8 cellular contexts compared by ENCODE assay signal in genomic region chr10:94361161-94361794, GRCh38. TPM values are rescaled to one million over a fixed set of nuclear protein-coding genes. Genes with fewer than 3 reads are reported as not detected.
A peak's percentile ranks its signal among the peaks of the same experiment; 100 is the strongest.
DNase-seq lines count a peak whose midpoint lies in the region; ATAC-seq, FAIRE-seq and TF ChIP-seq lines count a peak whose summit lies in the region.

No MANE protein-coding gene starts in this region.

- TF ChIP-seq RAD21 in K562 (CRISPR knock-in tag; conservative IDR thresholded peaks at IDR 0.05 in 1 of 2, IDR thresholded peaks at IDR 0.05 in 1 of 2): no peak

- H3K27me3 ChIP-seq in Loucy (ENCODE audit: insufficient read depth, low read length, poor library complexity, severe bottlenecking) (no peaks in the 10 kb centered on the region), K562 (ENCODE audit: control insufficient read depth in 2 of 2, insufficient read depth in 2 of 2, low read length in 2 of 2) (no peaks in the 10 kb centered on the region)

- H3K9me3 ChIP-seq in Loucy (ENCODE audit: insufficient read depth, low read depth, low read length): no peaks in the 10 kb centered on the region
- H3K9me3 ChIP-seq in K562 (replicated peaks; ENCODE audit: control insufficient read depth, insufficient read depth, low read depth, low read length): no peaks in the 10 kb centered on the region

- BruUV-seq in K562 (replicated peaks; lab: Mats Ljungman, UMichigan): no TSS peak

- peak; percentile 1 for DNase-seq in DMS 273 treated with DMSO at 0.1 percent for 48 hours (lab: John Stamatoyannopoulos, UW)
- DNase-seq in K562 (ENCODE audit: extremely low read depth in 1 of 4, low spot score in 3 of 4): no peak
- peak; percentile 23 for DNase-seq in myocyte (ENCODE audit: low read depth)
- no peak for DNase-seq in NCI-H345 (lab: John Stamatoyannopoulos, UW)
- no peak for DNase-seq in NCI-H774 (lab: John Stamatoyannopoulos, UW)

- H3K9me2 ChIP-seq in Loucy (replicated peaks; ENCODE audit: low read depth, low read length): no peaks in the 10 kb centered on the region

- H3K9me1 ChIP-seq in K562 (ENCODE audit: control insufficient read depth, insufficient read depth, low read length): no peaks in the 10 kb centered on the region

- WGBS in K562 (ENCODE audit: insufficient coverage, low coverage, missing lambda C conversion rate): 24% methylated on average over 4 of the region's 4 CpGs

- FAIRE-seq in K562 (lab: Jason Lieb, UNC): no peak

- H3K79me2 ChIP-seq in Loucy (ENCODE audit: insufficient read depth, low read length) (peaks cover 35% of the 10 kb centered on the region), K562 (ENCODE audit: control insufficient read depth, insufficient read depth, low read length) (peaks cover 43% of the 10 kb centered on the region)

- TF ChIP-seq EP300 in K562 (IDR thresholded peaks at IDR 0.05; ENCODE audit: low read length): no peak

- H3K4me2 ChIP-seq in Loucy (ENCODE audit: low read depth, low read length, poor library complexity, severe bottlenecking): peak overlapping the region; percentile 98
- H3K4me2 ChIP-seq in K562 (ENCODE audit: insufficient read depth, low read length): peak overlapping the region; percentile 89

- POLR2A ChIA-PET in K562 (lab: Yijun Ruan, JAX): interaction anchor here (1.3 kb wide), 1 partner anchor 21 kb away, joined by 5 read pairs; no protein-coding TSS in a partner anchor

- H3K4me3 ChIP-seq in Loucy (ENCODE audit: low read length, poor library complexity, severe bottlenecking): peak overlapping the region; percentile 84
- peak overlapping the region; percentile 86 for H3K4me3 ChIP-seq in K562

- no peaks in the 10 kb centered on the region for H4K20me1 ChIP-seq in Loucy (ENCODE audit: insufficient read depth, low read length, poor library complexity, severe bottlenecking)
- no peaks in the 10 kb centered on the region for H4K20me1 ChIP-seq in K562 (replicated peaks; ENCODE audit: control insufficient read depth, insufficient read depth, low read length)

- CTCF ChIA-PET in K562 (lab: Yijun Ruan, JAX; ENCODE audit: low intra/inter-chr PET ratio): no interaction called here

- no peak overlapping the region for H3K27ac ChIP-seq in K562 (ENCODE audit: extremely low read depth, low read depth, low read length)

- H2AFZ ChIP-seq in Loucy (ENCODE audit: low read length) (no peak overlapping the region), K562 (ENCODE audit: low read depth, low read length) (no peak overlapping the region)

- ATAC-seq in K562 (no peak), HG03280 (IDR thresholded peaks at IDR 0.05; ENCODE audit: unreplicated experiment) (no peak), HG02623 (IDR thresholded peaks at IDR 0.05; ENCODE audit: unreplicated experiment) (no peak)

- H3K36me3 ChIP-seq in Loucy (ENCODE audit: insufficient read depth, low read length) (peaks cover 10% of the 10 kb centered on the region; the same call in 1 of the 2 replicates), K562 (ENCODE audit: control insufficient read depth, insufficient read depth, low read length) (peaks cover 42% of the 10 kb centered on the region)

- H3K4me1 ChIP-seq in Loucy (ENCODE audit: insufficient read depth, low read length, poor library complexity, severe bottlenecking): peaks cover 35% of the 10 kb centered on the region
- peaks cover 3 to 5% of the 10 kb centered on the region in 2 experiments; a peak in 4 of 5 replicates for H3K4me1 ChIP-seq in K562 (replicated peaks in 1 of 2; ENCODE audit: control insufficient read depth in 2 of 2, insufficient read depth in 2 of 2, low read length in 2 of 2)

- TF ChIP-seq CTCF in Loucy (conservative IDR thresholded peaks at IDR 0.05; ENCODE audit: low read length) (no peak), K562 (IDR thresholded peaks at IDR 0.05 in 2 of 3, conservative IDR thresholded peaks at IDR 0.05 in 1 of 3; ENCODE audit: insufficient read depth in 2 of 3, low read depth in 1 of 3, low read length in 3 of 3) (no peak)

- intact Hi-C loops in K562 (cut with micrococcal nuclease): loop anchor here (5.0 kb wide), 1 partner anchor 81 kb away; no protein-coding TSS in a partner anchor

- in situ Hi-C loops in K562 (cut with MboI): no loop called here

- TF ChIP-seq POLR2A in K562 (conservative IDR thresholded peaks at IDR 0.05): no peak

- H3F3A ChIP-seq in Loucy (ENCODE audit: low read depth): no peaks in the 10 kb centered on the region

- H3K9ac ChIP-seq in Loucy (ENCODE audit: low read depth, low read length, poor library complexity, severe bottlenecking) (peak overlapping the region; percentile 83), K562 (ENCODE audit: insufficient read depth in 1 of 2, low read depth in 2 of 2, low read length in 2 of 2) (peak overlapping the region in 1 of 2 experiments; percentile 79; a peak in 2 of 4 replicates)

TF ChIP-seq in K562, 482 proteins besides CTCF, POLR2A, EP300 and RAD21:
- TF ChIP-seq MEF2A (IDR thresholded peaks at IDR 0.05; ENCODE audit: control insufficient read depth, low read depth, low read length): no peak
- no peak for TF ChIP-seq ARID3B (CRISPR knock-in tag; IDR thresholded peaks at IDR 0.05; ENCODE audit: borderline replicate concordance)
- TF ChIP-seq NFIC (IDR thresholded peaks at IDR 0.05): peak; percentile 66

RNA-seq across cellular contexts. Expression of gene NOC3L, which starts 1.5 kb away (rescaled TPM):
- total RNA-seq in K562 (2011; cell fraction: chromatin; rRNA removed; ENCODE audit: low replicate concordance): 27.7 and 80.4 TPM in 2 replicates
- 11.7 and 12.0 TPM in 2 replicates for total RNA-seq in K562 (2011; cell fraction: nucleolus; rRNA removed)
- total RNA-seq in K562 (2011; cell fraction: nucleoplasm; rRNA removed): 27.5 and 29.0 TPM in 2 replicates
- total RNA-seq in K562 (2014; rRNA removed): 27.8 and 30.6 TPM in 2 replicates
- 57.6 and 64.0 TPM in 2 replicates for total RNA-seq in K562 (2014; rRNA removed; fragmentation: Illumina TruSeq; extraction: Trizol)
- total RNA-seq in K562 (2015; rRNA removed; fragmentation: Illumina TruSeq; extraction: Trizol): 44.6 and 47.5 TPM in 2 replicates
- total RNA-seq in K562 (2021): 24.7 and 30.8 TPM in 2 replicates
- 20.1 and 29.5 TPM in 2 replicates for polyA plus RNA-seq in K562 (2011; rRNA removed)
- 5.2 and 8.7 TPM in 2 replicates for polyA plus RNA-seq in K562 (2011; cell fraction: cytosol; rRNA removed)
- polyA plus RNA-seq in K562 (2011; cell fraction: nucleus; rRNA removed): 13.4 and 19.0 TPM in 2 replicates
- 10.6 and 19.7 TPM in 2 replicates for polyA plus RNA-seq in K562 (2012)
- 23.4 and 32.6 TPM in 2 replicates for polyA plus RNA-seq in K562 (2014; fragmentation: Illumina TruSeq; extraction: Trizol)
- 10 to 100 TPM; 36.0 to 41.4 TPM for polyA plus RNA-seq in K562 (2014; fragmentation: Nextera tagmentation; extraction: Ambion mirVana)
- polyA plus RNA-seq in K562 (2014; rRNA removed): 19.5 and 23.8 TPM in 2 replicates
- polyA minus RNA-seq in K562 (2011; rRNA and poly(A)+ RNA removed): 41.2 and 43.3 TPM in 2 replicates
- 8.9 and 17.8 TPM in 2 replicates for polyA minus RNA-seq in K562 (2011; cell fraction: cytosol; rRNA and poly(A)+ RNA removed)
- 15.6 and 25.2 TPM in 2 replicates for polyA minus RNA-seq in K562 (2011; cell fraction: nucleus; rRNA and poly(A)+ RNA removed)
- total RNA-seq in myocyte: 26.5 and 32.0 TPM in 2 replicates
- polyA plus RNA-seq in myocyte (2012): 6.2 TPM

RNA-seq across cellular contexts. Expression of gene TBC1D12, which starts 41.1 kb away (rescaled TPM):
- total RNA-seq in K562 (2011; cell fraction: chromatin; rRNA removed; ENCODE audit: low replicate concordance): 5.4 and 14.6 TPM in 2 replicates
- total RNA-seq in K562 (2011; cell fraction: nucleolus; rRNA removed): 3.0 and 3.8 TPM in 2 replicates
- 6.4 and 13.4 TPM in 2 replicates for total RNA-seq in K562 (2011; cell fraction: nucleoplasm; rRNA removed)
- total RNA-seq in K562 (2014; rRNA removed): 3.9 and 4.0 TPM in 2 replicates
- total RNA-seq in K562 (2014; rRNA removed; fragmentation: Illumina TruSeq; extraction: Trizol): 6.0 and 6.7 TPM in 2 replicates
- total RNA-seq in K562 (2015; rRNA removed; fragmentation: Illumina TruSeq; extraction: Trizol): 5.3 and 5.7 TPM in 2 replicates
- total RNA-seq in K562 (2021): 5.2 and 5.7 TPM in 2 replicates
- 4.1 and 4.7 TPM in 2 replicates for polyA plus RNA-seq in K562 (2011; rRNA removed)
- polyA plus RNA-seq in K562 (2011; cell fraction: cytosol; rRNA removed): 1.7 and 2.3 TPM in 2 replicates
- 3.2 and 3.5 TPM in 2 replicates for polyA plus RNA-seq in K562 (2011; cell fraction: nucleus; rRNA removed)
- polyA plus RNA-seq in K562 (2012): 3.7 and 4.1 TPM in 2 replicates
- 2.5 and 3.2 TPM in 2 replicates for polyA plus RNA-seq in K562 (2014; fragmentation: Illumina TruSeq; extraction: Trizol)
- polyA plus RNA-seq in K562 (2014; fragmentation: Nextera tagmentation; extraction: Ambion mirVana): 1 to 10 TPM; 3.7 to 3.9 TPM
- 2.1 and 2.6 TPM in 2 replicates for polyA plus RNA-seq in K562 (2014; rRNA removed)
- 5.0 and 7.2 TPM in 2 replicates for polyA minus RNA-seq in K562 (2011; rRNA and poly(A)+ RNA removed)
- 2.3 and 2.5 TPM in 2 replicates for polyA minus RNA-seq in K562 (2011; cell fraction: cytosol; rRNA and poly(A)+ RNA removed)
- polyA minus RNA-seq in K562 (2011; cell fraction: nucleus; rRNA and poly(A)+ RNA removed): 2.8 and 3.8 TPM in 2 replicates
- 16.2 and 17.2 TPM in 2 replicates for total RNA-seq in myocyte
- polyA plus RNA-seq in myocyte (2012): 6.1 TPM

Comparison
In these comparisons a context has a peak if more than half of its experiments do, and no peak if none do; other contexts are left out.
1. DNase-seq: peak in DMS 273 treated with DMSO at 0.1 percent for 48 hours (single experiment) and myocyte (single experiment); none in K562 (0 of 4), NCI-H345 (single experiment) and NCI-H774 (single experiment).